In genomic region chr5:66134407-66134843, GRCh38 we compare ENCODE assay signal across 20 cellular contexts. TPM values are rescaled to one million over a fixed set of nuclear protein-coding genes. Genes with fewer than 3 reads are reported as not detected.
DNase-seq lines count a peak whose midpoint lies in the region; ATAC-seq and TF ChIP-seq lines count a peak whose summit lies in the region.
"Had no signal": no experiment of that assay in that cellular context is flagged by ENCODE, and none has a peak within 500 bp of the region (broad histone marks: within the 10 kb centered on the region; RNA-seq: fewer than 3 reads in every experiment).

No MANE protein-coding gene starts in this region.

- intact Hi-C loops in heart left ventricle (cut with DNase I) = no loop called here

- H3K27me3 ChIP-seq in heart left ventricle (no peaks in the 10 kb centered on the region), MG63 (no peaks in the 10 kb centered on the region)
- H3K27me3 ChIP-seq: cardiac muscle cell, gastroesophageal sphincter, SJCRH30 had no signal

- peaks cover 0 to 9% (median 8%) of the 10 kb centered on the region in 12 donors for H3K4me1 ChIP-seq in heart left ventricle
- H3K4me1 ChIP-seq: SJCRH30 had no signal

- H3K27ac ChIP-seq in heart left ventricle = peak overlapping the region in 3 of 12 donors; percentile 0 to 29 (median 8)
- H3K27ac ChIP-seq: 22Rv1, cardiac muscle cell, gastroesophageal sphincter, SJCRH30, WERI-Rb-1 had no signal

- DNase-seq in DMS 273 (lab: John Stamatoyannopoulos, UW; ENCODE audit: unreplicated experiment) = peak; percentile 38
- no peak for DNase-seq in DMS 273 treated with DMSO at 0.1 percent for 48 hours (lab: John Stamatoyannopoulos, UW)
- DNase-seq in NCI-H226 = peak; percentile 37
- DNase-seq in heart left ventricle = no peak
- no peak for DNase-seq in omental fat pad (ENCODE audit: low spot score)
- no peak for DNase-seq in cerebellar cortex (ENCODE audit: low spot score)
- DNase-seq in MG63 = no peak
- DNase-seq: activated CD4-positive, alpha-beta memory T cell treated with anti-CD3 and anti-CD28 coated beads for 36 hours; activated gamma-delta T cell; erythroblast; MM.1S; NCI-H187 treated with DMSO at 0.1 percent for 48 hours; SJCRH30; stimulated activated CD4-positive, alpha-beta T cell treated with anti-CD3 and anti-CD28 coated beads, Interleukin-12 subunit alpha, Interleukin-12 subunit beta, amount 100 ng/mL, for 4 hours; stimulated activated CD8-positive, alpha-beta memory T cell treated with anti-CD3 and anti-CD28 coated beads, Interleukin-4, amount 100 ng/mL, for 48 hours; WERI-Rb-1 had no signal

- H3K9me3 ChIP-seq in heart left ventricle (peaks cover 0 to 13% (median 0%) of the 10 kb centered on the region in 12 donors), MG63 (0 out of 2 replicates have a peak, but pooled peaks cover 5% of the 10 kb centered on the region)
- H3K9me3 ChIP-seq: gastroesophageal sphincter had no signal

- ATAC-seq in heart left ventricle (peak; percentile 52 to 79 (median 57)), omental fat pad (ENCODE audit: low FRiP score) (peak; percentile 77), GM18907 (IDR thresholded peaks at IDR 0.05; ENCODE audit: unreplicated experiment) (no peak)
- ATAC-seq: gastroesophageal sphincter had no signal

- H3K36me3 ChIP-seq in heart left ventricle (no peaks in the 10 kb centered on the region), MG63 (no peaks in the 10 kb centered on the region)
- H3K36me3 ChIP-seq: cardiac muscle cell, gastroesophageal sphincter, SJCRH30, WERI-Rb-1 had no signal

- H3K4me3 ChIP-seq in heart left ventricle = no peak overlapping the region
- H3K4me3 ChIP-seq in MG63 = no peak overlapping the region
- H3K4me3 ChIP-seq: cardiac muscle cell, gastroesophageal sphincter, SJCRH30 had no signal

- no peak for TF ChIP-seq POLR2A in heart left ventricle (IDR thresholded peaks at IDR 0.05)

- WGBS in heart left ventricle, 4 donors = 38 to 61% (median 51%) methylated on average over 1 of the region's 1 CpG

- TF ChIP-seq CTCF in heart left ventricle (IDR thresholded peaks at IDR 0.05) (no peak), omental fat pad (IDR thresholded peaks at IDR 0.05) (no peak)

RNA-seq across cellular contexts. Expression of gene SREK1, which starts 9.7 kb away (rescaled TPM):
- 10 to 100 TPM; 13.5 to 34.2 (median 28.4) TPM for total RNA-seq in heart left ventricle
- polyA plus RNA-seq in heart left ventricle = 10 to 100 TPM; 17.0 to 25.7 TPM
- 100 to 1,000 TPM in 1 of 4 donors, 10 to 100 TPM in 3; 54.5 to 113 (median 90.5) TPM for total RNA-seq in omental fat pad
- 12.2 and 16.9 TPM in 2 replicates for total RNA-seq in MG63 (2014; rRNA removed; shearing (Covaris generic); ENCODE audit: low replicate concordance)

Comparison
In these comparisons a context has a peak if more than half of its experiments do, and no peak if none do; other contexts are left out.
1. DNase-seq: peak in DMS 273 (single experiment) and NCI-H226 (single experiment); none in DMS 273 treated with DMSO at 0.1 percent for 48 hours (single experiment), heart left ventricle (0 of 5), omental fat pad (single experiment), cerebellar cortex (single experiment) and MG63 (single experiment).